8 cellular contexts compared by ENCODE assay signal in the genomic region with DNA sequence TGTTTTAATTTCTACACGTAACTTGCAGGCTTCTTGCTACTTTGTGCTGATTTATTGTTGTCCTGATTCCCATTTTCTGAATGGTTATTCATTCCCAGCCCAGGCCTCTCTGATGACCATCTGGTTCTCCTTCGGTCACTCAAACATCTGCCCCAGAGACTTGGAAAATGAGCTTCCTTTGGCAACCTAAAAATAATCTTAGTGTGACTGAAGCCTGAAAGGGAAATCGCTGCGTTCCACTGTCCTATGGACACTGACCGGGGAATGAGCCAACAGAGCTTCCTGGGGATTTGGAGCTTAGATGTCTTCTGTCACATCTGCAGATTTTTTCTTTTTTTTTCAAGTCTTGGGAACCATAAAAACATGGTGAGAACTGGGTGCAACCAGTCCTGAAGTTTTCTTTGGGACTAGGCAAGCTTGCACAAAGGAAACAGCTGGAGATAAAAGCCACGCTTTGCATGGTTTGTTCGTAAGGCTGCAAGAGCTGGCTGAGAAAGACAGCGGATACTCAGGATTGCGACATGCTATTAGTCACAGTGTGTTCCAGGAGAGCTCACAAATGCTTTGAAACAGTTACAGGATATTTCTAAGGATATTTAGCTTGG.
DNase-seq lines count a peak whose midpoint lies in the region; ATAC-seq and TF ChIP-seq lines count a peak whose summit lies in the region.

No MANE protein-coding gene starts in this region.

- H3K36me3 Mint-ChIP-seq in activated T-cell treated with anti-CD3 and anti-CD28 coated beads, Interleukin-2, amount 50 U/mL, for 72 hours (ENCODE audit: insufficient read depth in 2 of 2), result no peaks in the 10 kb centered on the region

- no peak overlapping the region for H3K4me3 Mint-ChIP-seq in activated T-cell treated with anti-CD3 and anti-CD28 coated beads, Interleukin-2, amount 50 U/mL, for 72 hours

- no peak overlapping the region for H3K4me2 ChIP-seq in OCI-LY1 (ENCODE audit: low read length)

- H3F3A ChIP-seq in OCI-LY1 (ENCODE audit: insufficient read depth, low read length), result no peaks in the 10 kb centered on the region

- no peak overlapping the region for H3K9ac ChIP-seq in OCI-LY1 (ENCODE audit: low read length)

- no peak overlapping the region for H2AFZ ChIP-seq in OCI-LY1 (ENCODE audit: low read length)

- ATAC-seq in GM18867 (IDR thresholded peaks at IDR 0.05; ENCODE audit: unreplicated experiment) (no peak), GM19395 (IDR thresholded peaks at IDR 0.05; ENCODE audit: unreplicated experiment) (no peak)
- no peak for ATAC-seq in activated T-cell treated with anti-CD3 and anti-CD28 coated beads, Interleukin-2, amount 50 U/mL, for 72 hours (replicated peaks in 1 of 2)

- no peak overlapping the region for H3K4me3 ChIP-seq in OCI-LY1 (ENCODE audit: low read depth, low read length, poor library complexity, severe bottlenecking)

- H3K79me2 ChIP-seq in OCI-LY1 (ENCODE audit: insufficient read depth, low read length), result no peaks in the 10 kb centered on the region

- no peak for TF ChIP-seq CTCF in OCI-LY1 (IDR thresholded peaks at IDR 0.05; ENCODE audit: low read length)

- no peaks in the 10 kb centered on the region for H3K9me3 ChIP-seq in OCI-LY1 (ENCODE audit: low read length)

- H3K27me3 ChIP-seq in OCI-LY1 (ENCODE audit: insufficient read depth, low read length), result no peaks in the 10 kb centered on the region

- no peaks in the 10 kb centered on the region for H3K36me3 ChIP-seq in OCI-LY1 (ENCODE audit: insufficient read depth, low read length)

- H3K9me3 Mint-ChIP-seq in activated T-cell treated with anti-CD3 and anti-CD28 coated beads, Interleukin-2, amount 50 U/mL, for 72 hours, result no peaks in the 10 kb centered on the region

- H3K27me3 Mint-ChIP-seq in activated T-cell treated with anti-CD3 and anti-CD28 coated beads, Interleukin-2, amount 50 U/mL, for 72 hours (ENCODE audit: low read depth), result no peaks in the 10 kb centered on the region

- H3K27ac ChIP-seq in OCI-LY1 (ENCODE audit: low read depth, low read length, poor library complexity, severe bottlenecking), result peak overlapping the region; percentile 16

- no peak overlapping the region for H3K27ac Mint-ChIP-seq in activated T-cell treated with anti-CD3 and anti-CD28 coated beads, Interleukin-2, amount 50 U/mL, for 72 hours

- H4K20me1 ChIP-seq in OCI-LY1 (ENCODE audit: insufficient read depth, low read length), result no peaks in the 10 kb centered on the region

- peaks cover 11% of the 10 kb centered on the region for H3K4me1 Mint-ChIP-seq in activated T-cell treated with anti-CD3 and anti-CD28 coated beads, Interleukin-2, amount 50 U/mL, for 72 hours (ENCODE audit: low read depth)

- no peaks in the 10 kb centered on the region for H3K9me2 ChIP-seq in OCI-LY1 (ENCODE audit: low read depth, low read length)

- H3K4me1 ChIP-seq in OCI-LY1 (ENCODE audit: insufficient read depth, low read length, severe bottlenecking), result peaks cover 39% of the 10 kb centered on the region

- DNase-seq in Ammon's horn (ENCODE audit: low spot score) (peak; percentile 77), epidermal melanocyte (ENCODE audit: insufficient read length, low spot score) (peak; percentile 40), mesenteric fat pad (ENCODE audit: low spot score) (peak; percentile 47), NCI-H1105 treated with DMSO at 0.1 percent for 48 hours (lab: John Stamatoyannopoulos, UW) (no peak)
- DNase-seq in activated T-cell treated with anti-CD3 and anti-CD28 coated beads, Interleukin-2, amount 50 U/mL, for 72 hours, result no peak

Comparison
In these comparisons a context has a peak if more than half of its experiments do, and no peak if none do; other contexts are left out.
1. DNase-seq: peak in Ammon's horn (single experiment), epidermal melanocyte (single experiment) and mesenteric fat pad (single experiment); none in NCI-H1105 treated with DMSO at 0.1 percent for 48 hours (single experiment) and activated T-cell treated with anti-CD3 and anti-CD28 coated beads, Interleukin-2, amount 50 U/mL, for 72 hours (0 of 2).